In genomic region chr7:102464577-102465280, GRCh38 we compare ENCODE assay signal across 8 cellular contexts. TPM values are rescaled to one million over a fixed set of nuclear protein-coding genes. Genes with fewer than 3 reads are reported as not detected.
DNase-seq lines count a peak whose midpoint lies in the region; ATAC-seq and TF ChIP-seq lines count a peak whose summit lies in the region.

A gene with protein sequence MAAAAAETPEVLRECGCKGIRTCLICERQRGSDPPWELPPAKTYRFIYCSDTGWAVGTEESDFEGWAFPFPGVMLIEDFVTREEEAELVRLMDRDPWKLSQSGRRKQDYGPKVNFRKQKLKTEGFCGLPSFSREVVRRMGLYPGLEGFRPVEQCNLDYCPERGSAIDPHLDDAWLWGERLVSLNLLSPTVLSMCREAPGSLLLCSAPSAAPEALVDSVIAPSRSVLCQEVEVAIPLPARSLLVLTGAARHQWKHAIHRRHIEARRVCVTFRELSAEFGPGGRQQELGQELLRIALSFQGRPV (minus strand): TSS chr7:102464863. CDS start chr7:102464836, 27 bp downstream.
Gene LRWD1, plus strand, starts transcription at chr7:102464984. Its CDS starts 97 bp downstream, at chr7:102465081.

- H3K36me3 Mint-ChIP-seq in activated naive CD4-positive, alpha-beta T cell treated with anti-CD3 and anti-CD28 coated beads, Interleukin-2, amount 50 U/mL, for 72 hours, result peaks cover 0 to 5% of the 10 kb centered on the region in 2 donors

- intact Hi-C loops in head of caudate nucleus (cut with DNase I), result loop anchor here (5.0 kb wide), 1 partner anchor 67 kb away; the partner anchor contains the start of gene PRKRIP1
- intact Hi-C loops in ovary (cut with DNase I), result no loop called here
- intact Hi-C loops in thyroid gland (cut with DNase I), result no loop called here

- no peaks in the 10 kb centered on the region for H3K27me3 ChIP-seq in ovary
- no peaks in the 10 kb centered on the region for H3K27me3 ChIP-seq in thyroid gland

- DNase-seq in NCI-H1092 (lab: John Stamatoyannopoulos, UW) (peak; percentile 92), SKM-1 (lab: John Stamatoyannopoulos, UW; ENCODE audit: unreplicated experiment) (peak; percentile 82), head of caudate nucleus (peak; percentile 80 to 96 (median 93)), ovary (peak; percentile 91 to 96 (median 93)), thyroid gland (peak; percentile 95 to 96)
- peak; percentile 97 for DNase-seq in activated naive CD4-positive, alpha-beta T cell treated with anti-CD3 and anti-CD28 coated beads, Interleukin-2, amount 50 U/mL, for 72 hours (ENCODE audit: low spot score in 2 of 2)

- TF ChIP-seq CTCF in ovary (IDR thresholded peaks at IDR 0.05) (peak in 2 of 3 donors; percentile 23 to 28), thyroid gland (IDR thresholded peaks at IDR 0.05) (peak in 2 of 6 experiments; percentile 25 to 41)

- H3K36me3 ChIP-seq in ovary (no peaks in the 10 kb centered on the region), thyroid gland (no peaks in the 10 kb centered on the region)

- H3K4me3 ChIP-seq in ovary, result peak within 1 kb of the TSS; percentile 84
- peak within 1 kb of the TSS; percentile 65 to 96 (median 91) for H3K4me3 ChIP-seq in thyroid gland (replicated peaks in 1 of 3)

- H3K9me3 Mint-ChIP-seq in activated naive CD4-positive, alpha-beta T cell treated with anti-CD3 and anti-CD28 coated beads, Interleukin-2, amount 50 U/mL, for 72 hours, result no peaks in the 10 kb centered on the region

- peak within 1 kb of the TSS; percentile 31 to 85 for H3K27ac ChIP-seq in ovary
- peak within 1 kb of the TSS; percentile 56 to 88 (median 61) for H3K27ac ChIP-seq in thyroid gland

- no peak for TF ChIP-seq EP300 in ovary (IDR thresholded peaks at IDR 0.05)

- H3K4me1 ChIP-seq in ovary (ENCODE audit: insufficient read depth), result peaks cover 14% of the 10 kb centered on the region
- peaks cover 11 to 16% of the 10 kb centered on the region in 2 donors for H3K4me1 ChIP-seq in thyroid gland

- 0 to 1% (median 0%) methylated on average over 49 to 81 of the region's 81 CpGs for WGBS in ovary, 3 donors
- WGBS in thyroid gland, 2 donors, result 2 to 3% methylated on average over 8 to 12 of the region's 81 CpGs

- H3K9me3 ChIP-seq in ovary (no peaks in the 10 kb centered on the region), thyroid gland (no peaks in the 10 kb centered on the region)

- ATAC-seq in HG02610 (IDR thresholded peaks at IDR 0.05; ENCODE audit: unreplicated experiment), result peak; percentile 94
- ATAC-seq in activated naive CD4-positive, alpha-beta T cell treated with anti-CD3 and anti-CD28 coated beads, Interleukin-2, amount 50 U/mL, for 72 hours, result peak; percentile 95 to 98

- peak within 1 kb of the TSS; percentile 91 to 94 for H3K27ac Mint-ChIP-seq in activated naive CD4-positive, alpha-beta T cell treated with anti-CD3 and anti-CD28 coated beads, Interleukin-2, amount 50 U/mL, for 72 hours

- peak; percentile 72 for TF ChIP-seq POLR2A in GM10847 (IDR thresholded peaks at IDR 0.05; ENCODE audit: extremely low read depth, insufficient read length)
- peak; percentile 33 for TF ChIP-seq POLR2A in ovary (IDR thresholded peaks at IDR 0.05)
- peak in 1 of 2 donors; percentile 77 for TF ChIP-seq POLR2A in thyroid gland (IDR thresholded peaks at IDR 0.05)

RNA-seq across cellular contexts. Expression of the first gene that starts in this region (rescaled TPM):
- 1 to 10 TPM; 8.2 to 9.3 TPM for total RNA-seq in activated naive CD4-positive, alpha-beta T cell treated with anti-CD3 and anti-CD28 coated beads, Interleukin-2, amount 50 U/mL, for 72 hours
- 10 to 100 TPM in 5 of 7 donors, 1 to 10 TPM in 2; 9.8 to 15.5 (median 12.2) TPM for total RNA-seq in ovary
- polyA plus RNA-seq in ovary, result 10 to 100 TPM in 1 of 2 donors, 1 to 10 TPM in 1; 6.2 to 11.9 TPM
- total RNA-seq in thyroid gland, result 10 to 100 TPM; 16.9 to 42.2 (median 28.6) TPM

RNA-seq across cellular contexts. Expression of gene LRWD1, which starts in this region (rescaled TPM):
- 10 to 100 TPM; 11.6 to 12.5 TPM for total RNA-seq in activated naive CD4-positive, alpha-beta T cell treated with anti-CD3 and anti-CD28 coated beads, Interleukin-2, amount 50 U/mL, for 72 hours
- total RNA-seq in ovary, result 10 to 100 TPM; 10.7 to 26.2 (median 14.6) TPM
- 10 to 100 TPM in 1 of 2 donors, 1 to 10 TPM in 1; 3.4 to 12.6 TPM for polyA plus RNA-seq in ovary
- total RNA-seq in thyroid gland, result 10 to 100 TPM; 11.4 to 23.5 (median 16.4) TPM

Comparison
In these comparisons a context has a peak if more than half of its experiments do, and no peak if none do; other contexts are left out.
1. Peak in every context shown above with its lines: DNase-seq, ATAC-seq, H3K4me3 ChIP-seq and H3K27ac ChIP-seq.